In the genomic region with DNA sequence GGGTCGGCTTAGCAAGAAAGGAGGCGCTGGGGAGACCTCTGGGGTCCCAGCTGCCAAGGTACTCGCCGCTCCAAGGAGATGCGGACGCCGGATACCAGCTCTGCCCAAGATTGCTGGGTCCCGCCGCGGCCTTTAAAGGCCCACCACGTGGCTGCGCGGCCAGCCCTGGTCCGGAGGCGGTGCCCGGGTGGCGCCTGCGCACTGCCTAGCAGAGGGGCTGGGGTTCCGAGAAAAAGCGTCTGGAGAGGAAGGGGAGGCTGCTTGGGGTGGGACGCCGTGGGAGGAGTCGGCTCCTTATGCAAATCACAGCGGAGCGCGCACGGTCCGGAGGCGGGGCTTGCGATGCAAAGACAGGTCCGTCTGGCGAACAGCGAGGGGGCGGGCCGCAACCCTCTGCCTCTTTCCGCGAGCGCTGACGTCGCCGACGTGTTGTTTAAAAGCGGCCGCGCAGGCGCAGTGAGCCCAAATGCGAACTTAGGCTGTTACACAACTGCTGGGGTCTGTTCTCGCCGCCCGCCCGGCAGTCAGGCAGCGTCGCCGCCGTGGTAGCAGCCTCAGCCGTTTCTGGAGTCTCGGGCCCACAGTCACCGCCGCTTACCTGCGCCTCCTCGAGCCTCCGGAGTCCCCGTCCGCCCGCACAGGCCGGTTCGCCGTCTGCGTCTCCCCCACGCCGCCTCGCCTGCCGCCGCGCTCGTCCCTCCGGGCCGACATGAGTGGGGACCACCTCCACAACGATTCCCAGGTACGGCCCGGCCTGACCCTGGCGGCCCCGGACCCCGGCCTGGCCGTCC, we compare ENCODE assay signal across 8 cellular contexts. TPM values are rescaled to one million over a fixed set of nuclear protein-coding genes. Genes with fewer than 3 reads are reported as not detected.
DNase-seq lines count a peak whose midpoint lies in the region; ATAC-seq and TF ChIP-seq lines count a peak whose summit lies in the region.

TOP1 (plus strand) TSS at position 464 of the 791 bp plus-strand sequence; CDS start at position 710, 246 bp downstream.

- H3K36me3 Mint-ChIP-seq in dendritic cell treated with granulocyte-macrophage colony-stimulating factor and Interleukin-4, amounts not matched to agents 40 ng/mL and 50 ng/mL, for 4 days (ENCODE audit: low read depth): peaks cover 24% of the 10 kb centered on the region

- peak within 1 kb of the TSS; percentile 100 for H3K27ac Mint-ChIP-seq in dendritic cell treated with granulocyte-macrophage colony-stimulating factor and Interleukin-4, amounts not matched to agents 40 ng/mL and 50 ng/mL, for 4 days

- DNase-seq in C1 segment of cervical spinal cord (lab: John Stamatoyannopoulos, UW) (peak; percentile 91 to 100 (median 99)), NCI-H748 treated with DMSO at 0.1 percent for 48 hours (lab: John Stamatoyannopoulos, UW) (peak; percentile 95), left lung (peak; percentile 100)
- peak; percentile 99 to 100 for DNase-seq in activated CD4-positive, alpha-beta T cell treated with anti-CD3 and anti-CD28 coated beads, Interleukin-2, amount 50 U/mL, for 24 hours (ENCODE audit: low read depth in 1 of 2, low spot score in 1 of 2)
- DNase-seq in stimulated activated CD4-positive, alpha-beta T cell treated with anti-CD3 and anti-CD28 coated beads, Interleukin-2, amount 100 ng/mL, for 48 hours: peak; percentile 99 to 100

- H3K36me3 ChIP-seq in left lung: no peaks in the 10 kb centered on the region

- intact Hi-C loops in dendritic cell treated with granulocyte-macrophage colony-stimulating factor and Interleukin-4, amounts not matched to agents 40 ng/mL and 50 ng/mL, for 4 days (cut with micrococcal nuclease): loop anchor here (1.0 kb wide), 1 partner anchor 37 kb away; no protein-coding TSS in a partner anchor
- intact Hi-C loops in left lung (cut with DNase I): no loop called here

- peaks cover 27 to 42% of the 10 kb centered on the region in 2 donors for H3K4me1 ChIP-seq in left lung

- peak within 1 kb of the TSS; percentile 90 for H3K4me3 Mint-ChIP-seq in dendritic cell treated with granulocyte-macrophage colony-stimulating factor and Interleukin-4, amounts not matched to agents 40 ng/mL and 50 ng/mL, for 4 days

- peaks cover 49% of the 10 kb centered on the region for H3K4me1 Mint-ChIP-seq in dendritic cell treated with granulocyte-macrophage colony-stimulating factor and Interleukin-4, amounts not matched to agents 40 ng/mL and 50 ng/mL, for 4 days (ENCODE audit: low read depth)

- no peaks in the 10 kb centered on the region for H3K27me3 Mint-ChIP-seq in dendritic cell treated with granulocyte-macrophage colony-stimulating factor and Interleukin-4, amounts not matched to agents 40 ng/mL and 50 ng/mL, for 4 days

- peak within 1 kb of the TSS; percentile 94 to 98 for H3K27ac ChIP-seq in left lung

- no peaks in the 10 kb centered on the region for H3K9me3 Mint-ChIP-seq in dendritic cell treated with granulocyte-macrophage colony-stimulating factor and Interleukin-4, amounts not matched to agents 40 ng/mL and 50 ng/mL, for 4 days

- ATAC-seq in GM19372 (IDR thresholded peaks at IDR 0.05; ENCODE audit: low read depth, unreplicated experiment) (peak; percentile 94), HG03558 (IDR thresholded peaks at IDR 0.05; ENCODE audit: extremely low read depth, unreplicated experiment) (peak; percentile 77), left lung (peak; percentile 96)

- H3K27me3 ChIP-seq in left lung: no peaks in the 10 kb centered on the region

- H3K9me3 ChIP-seq in left lung: no peaks in the 10 kb centered on the region

- TF ChIP-seq CTCF in left lung (IDR thresholded peaks at IDR 0.05): peak in 1 of 2 donors; percentile 7

- H3K4me3 ChIP-seq in left lung: peak within 1 kb of the TSS; percentile 94 to 95

RNA-seq across cellular contexts. Expression of gene TOP1, which starts in this region (rescaled TPM):
- 10 to 100 TPM; 68.0 to 69.5 TPM for total RNA-seq in left lung

Comparison
In these comparisons a context has a peak if more than half of its experiments do, and no peak if none do; other contexts are left out.
1. Peak in every context shown above with its lines: DNase-seq, ATAC-seq, H3K4me3 ChIP-seq and H3K27ac ChIP-seq.